In genomic region chr1:212670882-212671281, GRCh38 we compare ENCODE assay signal across 19 cellular contexts. TPM values are rescaled to one million over a fixed set of nuclear protein-coding genes. Genes with fewer than 3 reads are reported as not detected.
DNase-seq lines count a peak whose midpoint lies in the region; ATAC-seq and TF ChIP-seq lines count a peak whose summit lies in the region.
"Had no signal": no experiment of that assay in that cellular context is flagged by ENCODE, and none has a peak within 500 bp of the region (broad histone marks: within the 10 kb centered on the region; RNA-seq: fewer than 3 reads in every experiment).

No MANE protein-coding gene starts in this region.

- H3K27ac ChIP-seq in suprapubic skin = no peak overlapping the region
- H3K27ac ChIP-seq: ascending aorta, C4-2B, KMS-11, left ventricle myocardium inferior, uterus had no signal

- DNase-seq in cardiac septum (ENCODE audit: low spot score) (peak; percentile 33), left ventricle myocardium superior (no peak), activated B cell treated with CpG ODN at 0.5 μM for 24 hours (no peak), mesenteric fat pad (ENCODE audit: low spot score) (peak; percentile 33), suprapubic skin (ENCODE audit: low spot score in 2 of 2) (no peak)
- DNase-seq in stimulated activated effector memory CD8-positive, alpha-beta T cell treated with anti-CD3 and anti-CD28 coated beads, Interleukin-12 subunit alpha, Interleukin-12 subunit beta, amount 100 ng/mL, for 72 hours (ENCODE audit: low spot score in 2 of 2) = no peak
- no peak for DNase-seq in activated naive CD4-positive, alpha-beta T cell treated with anti-CD3 and anti-CD28 coated beads, Interleukin-2, amount 50 U/mL, for 16 hours
- DNase-seq: effector CD4-positive, alpha-beta T cell; H7; retina; stimulated activated CD4-positive, alpha-beta T cell treated with anti-CD3 and anti-CD28 coated beads, Interleukin-15, amount 100 ng/mL, for 24 hours had no signal

- no peaks in the 10 kb centered on the region for H3K36me3 Mint-ChIP-seq in activated B cell treated with CpG ODN at 0.5 μM for 24 hours (ENCODE audit: low read depth)
- H3K36me3 Mint-ChIP-seq in stimulated activated effector memory CD8-positive, alpha-beta T cell treated with anti-CD3 and anti-CD28 coated beads, Interleukin-12 subunit alpha, Interleukin-12 subunit beta, amount 100 ng/mL, for 72 hours = peaks cover 4% of the 10 kb centered on the region
- H3K36me3 Mint-ChIP-seq: activated naive CD4-positive, alpha-beta T cell treated with anti-CD3 and anti-CD28 coated beads, Interleukin-2, amount 50 U/mL, for 24 hours had no signal

- no peak overlapping the region for H3K4me3 ChIP-seq in suprapubic skin
- H3K4me3 ChIP-seq: ascending aorta, left ventricle myocardium inferior, uterus had no signal

- no peak for TF ChIP-seq POLR2A in suprapubic skin (IDR thresholded peaks at IDR 0.05)

- peaks cover 4% of the 10 kb centered on the region for H3K27me3 Mint-ChIP-seq in activated B cell treated with CpG ODN at 0.5 μM for 24 hours

- no peak for TF ChIP-seq CTCF in activated B cell treated with CpG ODN at 0.5 μM for 24 hours (IDR thresholded peaks at IDR 0.05)
- no peak for TF ChIP-seq CTCF in suprapubic skin (IDR thresholded peaks at IDR 0.05)

- H3K4me1 ChIP-seq in suprapubic skin = peaks cover 36% of the 10 kb centered on the region

- no peaks in the 10 kb centered on the region for H3K9me3 ChIP-seq in suprapubic skin
- H3K9me3 ChIP-seq: ascending aorta, left ventricle myocardium inferior, uterus had no signal

- peaks cover 22% of the 10 kb centered on the region for H3K4me1 Mint-ChIP-seq in activated B cell treated with CpG ODN at 0.5 μM for 24 hours
- peaks cover 39% of the 10 kb centered on the region for H3K4me1 Mint-ChIP-seq in stimulated activated effector memory CD8-positive, alpha-beta T cell treated with anti-CD3 and anti-CD28 coated beads, Interleukin-12 subunit alpha, Interleukin-12 subunit beta, amount 100 ng/mL, for 72 hours

- POLR2A ChIA-PET in activated B cell treated with CpG ODN at 0.5 μM for 24 hours (lab: Charles Lee) = interaction anchor here (1.2 to 2.0 kb wide), 2 partner anchors 63 to 121 kb away, joined by 8 read pairs; partner anchors contain the start of genes ATF3, NSL1 and TATDN3

- no peak for ATAC-seq in left ventricle myocardium superior
- ATAC-seq in activated B cell treated with CpG ODN at 0.5 μM for 24 hours (ENCODE audit: low read depth) = no peak
- ATAC-seq in stimulated activated effector memory CD8-positive, alpha-beta T cell treated with anti-CD3 and anti-CD28 coated beads, Interleukin-12 subunit alpha, Interleukin-12 subunit beta, amount 100 ng/mL, for 72 hours = no peak
- no peak for ATAC-seq in HG03571 (IDR thresholded peaks at IDR 0.05; ENCODE audit: unreplicated experiment)

- no peaks in the 10 kb centered on the region for H3K9me3 Mint-ChIP-seq in activated B cell treated with CpG ODN at 0.5 μM for 24 hours
- H3K9me3 Mint-ChIP-seq in stimulated activated effector memory CD8-positive, alpha-beta T cell treated with anti-CD3 and anti-CD28 coated beads, Interleukin-12 subunit alpha, Interleukin-12 subunit beta, amount 100 ng/mL, for 72 hours = no peaks in the 10 kb centered on the region
- H3K9me3 Mint-ChIP-seq: activated naive CD4-positive, alpha-beta T cell treated with anti-CD3 and anti-CD28 coated beads, Interleukin-2, amount 50 U/mL, for 24 hours had no signal

- no peak for TF ChIP-seq EP300 in suprapubic skin (IDR thresholded peaks at IDR 0.05)

- H3K36me3 ChIP-seq in suprapubic skin = no peaks in the 10 kb centered on the region
- H3K36me3 ChIP-seq: ascending aorta, left ventricle myocardium inferior, uterus had no signal

- CTCF ChIA-PET in activated B cell treated with CpG ODN at 0.5 μM for 24 hours (lab: Charles Lee) = interaction anchor here (0.8 to 2.4 kb wide), 4 partner anchors 111 to 215 kb away, joined by 3 to 12 read pairs (median 4); partner anchors contain the start of gene NSL1

- H3K27me3 ChIP-seq in suprapubic skin = no peaks in the 10 kb centered on the region
- H3K27me3 ChIP-seq: ascending aorta, uterus had no signal

- intact Hi-C loops in cardiac septum (cut with DNase I) (no loop called here), left ventricle myocardium superior (cut with micrococcal nuclease) (no loop called here), activated B cell treated with CpG ODN at 0.5 μM for 24 hours (cut with micrococcal nuclease) (no loop called here)

- H3K4me3 Mint-ChIP-seq in activated B cell treated with CpG ODN at 0.5 μM for 24 hours = peak overlapping the region; percentile 12
- no peak overlapping the region for H3K4me3 Mint-ChIP-seq in stimulated activated effector memory CD8-positive, alpha-beta T cell treated with anti-CD3 and anti-CD28 coated beads, Interleukin-12 subunit alpha, Interleukin-12 subunit beta, amount 100 ng/mL, for 72 hours
- H3K4me3 Mint-ChIP-seq: activated CD4-positive, alpha-beta T cell treated with anti-CD3 and anti-CD28 coated beads for 36 hours; activated naive CD4-positive, alpha-beta T cell treated with anti-CD3 and anti-CD28 coated beads, Interleukin-2, amount 50 U/mL, for 24 hours had no signal

- no peak overlapping the region for H3K27ac Mint-ChIP-seq in activated B cell treated with CpG ODN at 0.5 μM for 24 hours
- peak overlapping the region; percentile 46 for H3K27ac Mint-ChIP-seq in stimulated activated effector memory CD8-positive, alpha-beta T cell treated with anti-CD3 and anti-CD28 coated beads, Interleukin-12 subunit alpha, Interleukin-12 subunit beta, amount 100 ng/mL, for 72 hours
- H3K27ac Mint-ChIP-seq: activated naive CD4-positive, alpha-beta T cell treated with anti-CD3 and anti-CD28 coated beads, Interleukin-2, amount 50 U/mL, for 24 hours had no signal

RNA-seq across cellular contexts. Expression of gene BATF3, which starts 28.8 kb away (rescaled TPM):
- total RNA-seq in cardiac septum = 1.9 TPM
- total RNA-seq in left ventricle myocardium superior = 1.6 TPM
- 23.5 and 25.2 TPM in 2 replicates for total RNA-seq in activated B cell treated with CpG ODN at 0.5 μM for 24 hours
- total RNA-seq in mesenteric fat pad = 18.8 TPM
- total RNA-seq in suprapubic skin = under 1 TPM in 1 of 4 donors, not detected in 3; 0.25 TPM

Comparison
In these comparisons a context has a peak if more than half of its experiments do, and no peak if none do; other contexts are left out.
1. DNase-seq: peak in cardiac septum (single experiment) and mesenteric fat pad (single experiment); none in left ventricle myocardium superior (single experiment), activated B cell treated with CpG ODN at 0.5 μM for 24 hours (single experiment), stimulated activated effector memory CD8-positive, alpha-beta T cell treated with anti-CD3 and anti-CD28 coated beads, Interleukin-12 subunit alpha, Interleukin-12 subunit beta, amount 100 ng/mL, for 72 hours (0 of 2), activated naive CD4-positive, alpha-beta T cell treated with anti-CD3 and anti-CD28 coated beads, Interleukin-2, amount 50 U/mL, for 16 hours (single experiment) and suprapubic skin (0 of 2).